ENCODE assay signal across 1 cellular context in the genomic region with DNA sequence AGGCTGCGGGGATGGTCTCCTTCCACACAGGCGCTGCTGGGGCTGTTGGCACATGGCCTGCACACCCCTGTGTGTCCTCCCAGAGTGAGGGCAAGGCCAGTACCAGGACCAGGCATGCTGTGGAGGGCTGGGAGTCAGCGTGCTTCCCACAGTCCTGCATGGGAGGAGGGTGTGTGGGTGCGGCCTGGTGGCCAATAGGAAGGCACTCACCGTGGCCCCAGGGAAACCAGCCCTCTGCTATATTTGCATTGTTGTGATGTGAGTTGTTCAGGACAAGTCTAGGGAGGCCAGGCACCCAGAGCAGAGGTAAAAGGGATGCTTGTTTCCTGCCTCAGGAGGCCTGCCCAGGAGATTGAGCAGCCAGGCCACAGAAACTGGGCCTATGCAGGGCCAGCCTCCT.
TF ChIP-seq lines count a peak whose summit lies in the region.

No MANE protein-coding gene starts in this region.

TF ChIP-seq in IMR-90, 13 proteins besides CTCF, POLR2A, EP300 and RAD21:
- TF ChIP-seq BHLHE40 (IDR thresholded peaks at IDR 0.05; ENCODE audit: low read depth, low read length) (no peak), FOS (IDR thresholded peaks at IDR 0.05; ENCODE audit: low read depth, low read length) (no peak), MAZ (IDR thresholded peaks at IDR 0.05; ENCODE audit: borderline replicate concordance, low read depth, low read length) (no peak), SMC3 (IDR thresholded peaks at IDR 0.05; ENCODE audit: low read depth, low read length) (no peak), CEBPB (IDR thresholded peaks at IDR 0.05; ENCODE audit: low read depth, low read length) (no peak), NFE2L2 (IDR thresholded peaks at IDR 0.05; ENCODE audit: low read depth, low read length) (no peak), MXI1 (IDR thresholded peaks at IDR 0.05; ENCODE audit: borderline replicate concordance, low read depth, low read length) (no peak), MAFK (IDR thresholded peaks at IDR 0.05; ENCODE audit: low read depth, low read length) (no peak)
- TF ChIP-seq, protein P1, sequence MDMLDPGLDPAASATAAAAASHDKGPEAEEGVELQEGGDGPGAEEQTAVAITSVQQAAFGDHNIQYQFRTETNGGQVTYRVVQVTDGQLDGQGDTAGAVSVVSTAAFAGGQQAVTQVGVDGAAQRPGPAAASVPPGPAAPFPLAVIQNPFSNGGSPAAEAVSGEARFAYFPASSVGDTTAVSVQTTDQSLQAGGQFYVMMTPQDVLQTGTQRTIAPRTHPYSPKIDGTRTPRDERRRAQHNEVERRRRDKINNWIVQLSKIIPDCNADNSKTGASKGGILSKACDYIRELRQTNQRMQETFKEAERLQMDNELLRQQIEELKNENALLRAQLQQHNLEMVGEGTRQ (IDR thresholded peaks at IDR 0.05; ENCODE audit: low read depth, low read length): no peak
- TF ChIP-seq, protein P2, sequence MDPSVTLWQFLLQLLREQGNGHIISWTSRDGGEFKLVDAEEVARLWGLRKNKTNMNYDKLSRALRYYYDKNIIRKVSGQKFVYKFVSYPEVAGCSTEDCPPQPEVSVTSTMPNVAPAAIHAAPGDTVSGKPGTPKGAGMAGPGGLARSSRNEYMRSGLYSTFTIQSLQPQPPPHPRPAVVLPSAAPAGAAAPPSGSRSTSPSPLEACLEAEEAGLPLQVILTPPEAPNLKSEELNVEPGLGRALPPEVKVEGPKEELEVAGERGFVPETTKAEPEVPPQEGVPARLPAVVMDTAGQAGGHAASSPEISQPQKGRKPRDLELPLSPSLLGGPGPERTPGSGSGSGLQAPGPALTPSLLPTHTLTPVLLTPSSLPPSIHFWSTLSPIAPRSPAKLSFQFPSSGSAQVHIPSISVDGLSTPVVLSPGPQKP (IDR thresholded peaks at IDR 0.05; ENCODE audit: borderline replicate concordance, low read depth, low read length): no peak
